ENCODE assay signal across 27 cellular contexts in the genomic region with DNA sequence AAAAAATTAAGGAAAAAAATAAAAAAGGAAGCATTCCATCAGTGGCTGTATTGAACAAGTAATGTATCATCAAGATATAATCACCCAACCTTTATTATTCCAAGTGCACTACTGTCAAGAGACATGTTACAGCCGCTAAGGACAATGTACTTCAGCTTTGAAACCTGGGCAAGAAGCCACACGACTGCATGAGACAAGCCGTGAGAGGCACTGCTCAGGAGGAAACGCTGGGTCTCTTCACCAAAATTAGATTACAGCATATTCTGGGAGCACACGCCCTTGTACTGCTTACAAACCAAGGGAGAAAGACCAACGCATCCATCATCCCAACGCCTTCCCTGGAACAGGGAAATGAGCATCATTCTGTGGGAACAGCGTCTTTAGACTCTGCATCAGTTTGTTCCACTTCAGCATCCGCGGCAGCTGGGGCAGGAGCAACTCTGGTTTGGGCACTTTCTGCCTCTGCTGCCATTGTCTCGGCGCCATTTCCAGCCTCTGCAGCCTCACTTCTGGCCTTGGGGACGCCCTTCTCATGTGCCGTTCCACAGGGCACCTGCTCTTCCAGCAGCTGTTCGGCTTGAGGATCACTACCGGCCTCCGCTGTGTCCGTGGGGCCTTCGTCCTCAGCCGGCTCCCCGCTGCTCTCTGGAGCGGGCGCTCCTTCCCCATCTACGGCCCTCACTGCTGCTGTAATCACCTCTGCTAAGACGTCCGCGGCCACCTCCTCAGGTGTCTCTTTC. TPM values are rescaled to one million over a fixed set of nuclear protein-coding genes. Genes with fewer than 3 reads are reported as not detected.
A peak's percentile ranks its signal among the peaks of the same experiment; 100 is the strongest.
DNase-seq lines count a peak whose midpoint lies in the region; ATAC-seq and TF ChIP-seq lines count a peak whose summit lies in the region.
"Had no signal": no experiment of that assay in that cellular context is flagged by ENCODE, and none has a peak within 500 bp of the region (broad histone marks: within the 10 kb centered on the region; RNA-seq: fewer than 3 reads in every experiment).

No MANE protein-coding gene starts in this region.

- no peak for DNase-seq in activated CD8-positive, alpha-beta memory T cell treated with anti-CD3 and anti-CD28 coated beads, Interleukin-2, amount 10 ng/mL, durations not matched to agents 7 days and 5 days
- no peak for DNase-seq in activated CD8-positive, alpha-beta memory T cell treated with anti-CD3 and anti-CD28 coated beads, Interleukin-2, amount 50 U/mL, for 4 hours
- no peak for DNase-seq in T-helper 17 cell
- peak in 1 of 5 donors; percentile 56 for DNase-seq in heart left ventricle
- no peak for DNase-seq in stimulated activated naive B cell treated with anti-CD40 and anti-IgM and Interleukin-4, amounts not matched to agents 10 μg/mL and 1 μg/mL and 100 μg/mL, for 72 hours
- DNase-seq in T-helper 1 cell = no peak
- DNase-seq in DMS53 (lab: John Stamatoyannopoulos, UW) = no peak
- no peak for DNase-seq in A172 (ENCODE audit: low spot score)
- DNase-seq: activated CD4-positive, alpha-beta T cell treated with anti-CD3 and anti-CD28 coated beads for 48 hours; activated naive CD4-positive, alpha-beta T cell treated with anti-CD3 and anti-CD28 coated beads for 36 hours; activated T-cell treated with anti-CD3 and anti-CD28 coated beads, Interleukin-2, amount 50 U/mL, for 48 hours; AML-193; brain microvascular endothelial cell; CD4-positive, alpha-beta memory T cell; effector CD4-positive, alpha-beta T cell; head of caudate nucleus; IMR-90; NCI-H1048; NCI-H187; NCI-H526; stimulated activated CD4-positive, alpha-beta T cell treated with anti-CD3 and anti-CD28 coated beads, Interleukin-15, amount 100 ng/mL, for 24 hours; stimulated activated naive CD8-positive, alpha-beta T cell treated with anti-CD3 and anti-CD28 coated beads, Interleukin-15, Interleukin-2, amounts not matched to agents 100 U/mL and 50 U/mL, for 24 hours; T-helper 2 cell had no signal

- no peaks in the 10 kb centered on the region for H3K9me3 Mint-ChIP-seq in activated CD8-positive, alpha-beta memory T cell treated with anti-CD3 and anti-CD28 coated beads, Interleukin-2, amount 10 ng/mL, durations not matched to agents 7 days and 5 days (ENCODE audit: low read depth)
- no peaks in the 10 kb centered on the region for H3K9me3 Mint-ChIP-seq in stimulated activated naive B cell treated with anti-CD40 and anti-IgM and Interleukin-4, amounts not matched to agents 10 μg/mL and 1 μg/mL and 100 μg/mL, for 72 hours
- H3K9me3 Mint-ChIP-seq: activated naive CD4-positive, alpha-beta T cell treated with anti-CD3 and anti-CD28 coated beads for 36 hours; CD4-positive, alpha-beta memory T cell; memory B cell had no signal

- no peak for TF ChIP-seq POLR2A in heart left ventricle (IDR thresholded peaks at IDR 0.05)

- no peaks in the 10 kb centered on the region for H3K27me3 Mint-ChIP-seq in activated CD8-positive, alpha-beta memory T cell treated with anti-CD3 and anti-CD28 coated beads, Interleukin-2, amount 10 ng/mL, durations not matched to agents 7 days and 5 days
- no peaks in the 10 kb centered on the region for H3K27me3 Mint-ChIP-seq in T-helper 17 cell
- no peaks in the 10 kb centered on the region for H3K27me3 Mint-ChIP-seq in stimulated activated naive B cell treated with anti-CD40 and anti-IgM and Interleukin-4, amounts not matched to agents 10 μg/mL and 1 μg/mL and 100 μg/mL, for 72 hours
- H3K27me3 Mint-ChIP-seq: CD4-positive, alpha-beta memory T cell; memory B cell had no signal

- H3K4me3 ChIP-seq in heart left ventricle = no peak overlapping the region
- H3K4me3 ChIP-seq: A549, prostate gland had no signal

- no peaks in the 10 kb centered on the region for H3K27me3 ChIP-seq in heart left ventricle
- H3K27me3 ChIP-seq: brain microvascular endothelial cell, neutrophil had no signal

- no peak for TF ChIP-seq CTCF in heart left ventricle (IDR thresholded peaks at IDR 0.05)

- H3K36me3 ChIP-seq in heart left ventricle = peaks cover 0 to 77% (median 66%) of the 10 kb centered on the region in 9 donors

- CTCF ChIA-PET in activated CD8-positive, alpha-beta memory T cell treated with anti-CD3 and anti-CD28 coated beads, Interleukin-2, amount 10 ng/mL, durations not matched to agents 7 days and 5 days (lab: Charles Lee) = interaction anchor here (0.5 kb wide), 1 partner anchor 46 kb away, joined by 3 read pairs; no protein-coding TSS in a partner anchor

- H3K27ac ChIP-seq in heart left ventricle = no peak overlapping the region
- H3K27ac ChIP-seq: A549, brain microvascular endothelial cell, neutrophil, prostate gland had no signal

- H3K4me1 Mint-ChIP-seq in activated CD8-positive, alpha-beta memory T cell treated with anti-CD3 and anti-CD28 coated beads, Interleukin-2, amount 10 ng/mL, durations not matched to agents 7 days and 5 days = peaks cover 3% of the 10 kb centered on the region
- no peaks in the 10 kb centered on the region for H3K4me1 Mint-ChIP-seq in T-helper 17 cell
- H3K4me1 Mint-ChIP-seq in stimulated activated naive B cell treated with anti-CD40 and anti-IgM and Interleukin-4, amounts not matched to agents 10 μg/mL and 1 μg/mL and 100 μg/mL, for 72 hours = peaks cover 0 to 2% of the 10 kb centered on the region in 2 donors
- H3K4me1 Mint-ChIP-seq: CD4-positive, alpha-beta memory T cell; memory B cell had no signal

- H3K9me3 ChIP-seq in T-helper 17 cell (ENCODE audit: control insufficient read depth, low read length, poor library complexity, severe bottlenecking) = no peaks in the 10 kb centered on the region
- no peaks in the 10 kb centered on the region for H3K9me3 ChIP-seq in heart left ventricle
- H3K9me3 ChIP-seq: A549, neutrophil, prostate gland had no signal

- intact Hi-C loops in heart left ventricle (cut with DNase I) = no loop called here

- H3K4me3 Mint-ChIP-seq in activated CD8-positive, alpha-beta memory T cell treated with anti-CD3 and anti-CD28 coated beads, Interleukin-2, amount 10 ng/mL, durations not matched to agents 7 days and 5 days = no peak overlapping the region
- H3K4me3 Mint-ChIP-seq in T-helper 17 cell = no peak overlapping the region
- no peak overlapping the region for H3K4me3 Mint-ChIP-seq in stimulated activated naive B cell treated with anti-CD40 and anti-IgM and Interleukin-4, amounts not matched to agents 10 μg/mL and 1 μg/mL and 100 μg/mL, for 72 hours
- H3K4me3 Mint-ChIP-seq: activated naive CD4-positive, alpha-beta T cell treated with anti-CD3 and anti-CD28 coated beads for 36 hours; CD4-positive, alpha-beta memory T cell; memory B cell had no signal

- peak overlapping the region; percentile 22 for H3K27ac Mint-ChIP-seq in activated CD8-positive, alpha-beta memory T cell treated with anti-CD3 and anti-CD28 coated beads, Interleukin-2, amount 10 ng/mL, durations not matched to agents 7 days and 5 days
- H3K27ac Mint-ChIP-seq in T-helper 17 cell = peak overlapping the region; percentile 34
- peak overlapping the region; percentile 85 for H3K27ac Mint-ChIP-seq in stimulated activated naive B cell treated with anti-CD40 and anti-IgM and Interleukin-4, amounts not matched to agents 10 μg/mL and 1 μg/mL and 100 μg/mL, for 72 hours
- H3K27ac Mint-ChIP-seq: memory B cell had no signal

- no peak for ATAC-seq in activated CD8-positive, alpha-beta memory T cell treated with anti-CD3 and anti-CD28 coated beads, Interleukin-2, amount 10 ng/mL, durations not matched to agents 7 days and 5 days
- ATAC-seq in T-helper 17 cell (no peak), heart left ventricle (peak; percentile 52 to 77 (median 65))
- ATAC-seq in stimulated activated naive B cell treated with anti-CD40 and anti-IgM and Interleukin-4, amounts not matched to agents 10 μg/mL and 1 μg/mL and 100 μg/mL, for 72 hours (replicated peaks) = peak; percentile 9 to 14
- ATAC-seq: A549; stimulated activated naive CD8-positive, alpha-beta T cell treated with anti-CD3 and anti-CD28 coated beads, Interleukin-15, Interleukin-2, amounts not matched to agents 100 U/mL and 50 U/mL, for 24 hours had no signal

- WGBS in heart left ventricle, 4 donors = 77 to 79% (median 77%) methylated on average over 27 of the region's 27 CpGs

- peaks cover 45% of the 10 kb centered on the region for H3K36me3 Mint-ChIP-seq in activated CD8-positive, alpha-beta memory T cell treated with anti-CD3 and anti-CD28 coated beads, Interleukin-2, amount 10 ng/mL, durations not matched to agents 7 days and 5 days
- H3K36me3 Mint-ChIP-seq in T-helper 17 cell (ENCODE audit: low read depth) = peaks cover 5% of the 10 kb centered on the region
- H3K36me3 Mint-ChIP-seq in stimulated activated naive B cell treated with anti-CD40 and anti-IgM and Interleukin-4, amounts not matched to agents 10 μg/mL and 1 μg/mL and 100 μg/mL, for 72 hours = peaks cover 44 to 49% of the 10 kb centered on the region in 2 donors

- peaks cover 0 to 10% (median 0%) of the 10 kb centered on the region in 12 donors for H3K4me1 ChIP-seq in heart left ventricle
- H3K4me1 ChIP-seq: prostate gland had no signal

RNA-seq across cellular contexts. Expression of gene BRD4, which starts 22.4 kb away (rescaled TPM):
- 100 to 1,000 TPM; 123 to 125 TPM for total RNA-seq in activated CD8-positive, alpha-beta memory T cell treated with anti-CD3 and anti-CD28 coated beads, Interleukin-2, amount 10 ng/mL, durations not matched to agents 7 days and 5 days
- total RNA-seq in T-helper 17 cell = 100 to 1,000 TPM; 120 to 123 TPM
- 10 to 100 TPM; 31.4 to 78.9 (median 61.8) TPM for total RNA-seq in heart left ventricle
- polyA plus RNA-seq in heart left ventricle = 10 to 100 TPM; 31.1 to 76.9 TPM
- total RNA-seq in A172 (2014; rRNA removed; shearing (Covaris generic)) = 7.1 and 19.1 TPM in 2 replicates

RNA-seq across cellular contexts. Expression of gene AKAP8, which starts 24.9 kb away (rescaled TPM):
- total RNA-seq in activated CD8-positive, alpha-beta memory T cell treated with anti-CD3 and anti-CD28 coated beads, Interleukin-2, amount 10 ng/mL, durations not matched to agents 7 days and 5 days = 10 to 100 TPM; 55.6 to 59.0 TPM
- total RNA-seq in T-helper 17 cell (10 to 100 TPM; 87.6 to 90.2 TPM), heart left ventricle (10 to 100 TPM; 15.3 to 24.8 (median 18.9) TPM)
- polyA plus RNA-seq in heart left ventricle = 10 to 100 TPM in 1 of 2 donors, 1 to 10 TPM in 1; 9.6 to 17.5 TPM
- total RNA-seq in A172 (2014; rRNA removed; shearing (Covaris generic)) = 14.1 and 17.5 TPM in 2 replicates

Comparison
In these comparisons a context has a peak if more than half of its experiments do, and no peak if none do; other contexts are left out.
1. ATAC-seq: peak in heart left ventricle (4 of 4) and stimulated activated naive B cell treated with anti-CD40 and anti-IgM and Interleukin-4, amounts not matched to agents 10 μg/mL and 1 μg/mL and 100 μg/mL, for 72 hours (2 of 2); none in activated CD8-positive, alpha-beta memory T cell treated with anti-CD3 and anti-CD28 coated beads, Interleukin-2, amount 10 ng/mL, durations not matched to agents 7 days and 5 days (single experiment) and T-helper 17 cell (single experiment).
2. H3K27ac Mint-ChIP-seq: peak in every context shown above with its lines; median percentile 85 in stimulated activated naive B cell treated with anti-CD40 and anti-IgM and Interleukin-4, amounts not matched to agents 10 μg/mL and 1 μg/mL and 100 μg/mL, for 72 hours; 34 in T-helper 17 cell; 22 in activated CD8-positive, alpha-beta memory T cell treated with anti-CD3 and anti-CD28 coated beads, Interleukin-2, amount 10 ng/mL, durations not matched to agents 7 days and 5 days.